ENCODE assay signal across 1 cellular context in genomic region chr2:228245601-228246000, GRCh38.
TF ChIP-seq lines count a peak whose summit lies in the region.

No MANE protein-coding gene starts in this region.

TF ChIP-seq in H1, 55 proteins besides CTCF, POLR2A, EP300 and RAD21 (continued from another document):
- TF ChIP-seq CHD7 (IDR thresholded peaks at IDR 0.05; ENCODE audit: insufficient replicate concordance, low read length) (no peak), SIX5 (IDR thresholded peaks at IDR 0.05; ENCODE audit: low read depth, low read length) (no peak), RFX5 (IDR thresholded peaks at IDR 0.05; ENCODE audit: borderline replicate concordance, low read depth, low read length) (no peak), BRCA1 (IDR thresholded peaks at IDR 0.05; ENCODE audit: low read depth, low read length) (no peak), KDM5A (IDR thresholded peaks at IDR 0.05; ENCODE audit: low read length) (no peak), SAP30 (IDR thresholded peaks at IDR 0.05; ENCODE audit: insufficient read depth, insufficient replicate concordance, low read length) (no peak), ATF2 (IDR thresholded peaks at IDR 0.05; ENCODE audit: low read length) (no peak), SIN3A (conservative IDR thresholded peaks at IDR 0.05 in 1 of 2, IDR thresholded peaks at IDR 0.05 in 1 of 2; ENCODE audit: low read depth in 1 of 2, low read length in 2 of 2) (no peak)
